In the genomic region with DNA sequence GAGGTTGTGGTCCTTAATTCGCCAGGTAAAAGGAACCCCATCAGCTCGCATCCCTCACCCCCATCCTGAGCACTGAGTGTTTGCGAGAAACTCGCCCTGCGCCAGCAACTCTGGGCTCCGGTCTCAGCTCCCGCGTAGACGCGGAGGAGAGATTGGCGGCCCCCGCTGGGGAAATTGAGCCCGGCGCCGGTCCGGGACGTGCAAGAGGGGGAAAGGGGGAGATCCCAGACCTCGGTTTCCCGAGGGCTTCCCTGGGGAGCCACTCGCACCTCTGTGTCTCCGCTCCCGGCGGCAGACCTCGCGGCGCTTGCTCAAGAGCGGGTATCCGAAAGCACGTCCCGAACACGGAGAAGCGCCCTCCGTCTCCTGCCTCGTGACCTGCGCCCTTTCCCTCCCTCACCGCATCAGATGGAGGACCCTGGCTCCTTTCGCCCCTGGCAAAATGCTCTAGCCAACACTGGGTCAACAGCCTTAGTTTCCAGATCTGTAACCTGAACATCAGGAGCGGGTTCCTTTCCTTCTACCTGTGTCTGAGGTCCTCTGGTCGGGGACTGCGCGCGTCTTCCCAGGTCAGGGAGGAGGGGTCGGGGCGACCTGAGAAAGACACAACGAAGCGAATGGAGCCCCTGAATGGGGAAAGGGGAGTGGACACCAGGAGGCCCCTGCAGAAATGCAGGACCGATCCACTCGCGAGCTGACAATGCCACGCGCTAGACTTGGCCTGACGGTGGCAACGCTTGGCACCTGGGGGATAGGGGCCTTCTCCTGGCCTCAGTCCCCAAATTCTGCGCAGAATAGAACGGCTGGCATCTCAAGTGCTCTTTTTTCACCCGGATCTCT, we compare ENCODE assay signal across 1 cellular context.
TF ChIP-seq lines count a peak whose summit lies in the region.

No MANE protein-coding gene starts in this region.

TF ChIP-seq in HepG2, 621 proteins besides CTCF, POLR2A, EP300 and RAD21 (continued from another document and continues in another):
- TF ChIP-seq, protein P1, sequence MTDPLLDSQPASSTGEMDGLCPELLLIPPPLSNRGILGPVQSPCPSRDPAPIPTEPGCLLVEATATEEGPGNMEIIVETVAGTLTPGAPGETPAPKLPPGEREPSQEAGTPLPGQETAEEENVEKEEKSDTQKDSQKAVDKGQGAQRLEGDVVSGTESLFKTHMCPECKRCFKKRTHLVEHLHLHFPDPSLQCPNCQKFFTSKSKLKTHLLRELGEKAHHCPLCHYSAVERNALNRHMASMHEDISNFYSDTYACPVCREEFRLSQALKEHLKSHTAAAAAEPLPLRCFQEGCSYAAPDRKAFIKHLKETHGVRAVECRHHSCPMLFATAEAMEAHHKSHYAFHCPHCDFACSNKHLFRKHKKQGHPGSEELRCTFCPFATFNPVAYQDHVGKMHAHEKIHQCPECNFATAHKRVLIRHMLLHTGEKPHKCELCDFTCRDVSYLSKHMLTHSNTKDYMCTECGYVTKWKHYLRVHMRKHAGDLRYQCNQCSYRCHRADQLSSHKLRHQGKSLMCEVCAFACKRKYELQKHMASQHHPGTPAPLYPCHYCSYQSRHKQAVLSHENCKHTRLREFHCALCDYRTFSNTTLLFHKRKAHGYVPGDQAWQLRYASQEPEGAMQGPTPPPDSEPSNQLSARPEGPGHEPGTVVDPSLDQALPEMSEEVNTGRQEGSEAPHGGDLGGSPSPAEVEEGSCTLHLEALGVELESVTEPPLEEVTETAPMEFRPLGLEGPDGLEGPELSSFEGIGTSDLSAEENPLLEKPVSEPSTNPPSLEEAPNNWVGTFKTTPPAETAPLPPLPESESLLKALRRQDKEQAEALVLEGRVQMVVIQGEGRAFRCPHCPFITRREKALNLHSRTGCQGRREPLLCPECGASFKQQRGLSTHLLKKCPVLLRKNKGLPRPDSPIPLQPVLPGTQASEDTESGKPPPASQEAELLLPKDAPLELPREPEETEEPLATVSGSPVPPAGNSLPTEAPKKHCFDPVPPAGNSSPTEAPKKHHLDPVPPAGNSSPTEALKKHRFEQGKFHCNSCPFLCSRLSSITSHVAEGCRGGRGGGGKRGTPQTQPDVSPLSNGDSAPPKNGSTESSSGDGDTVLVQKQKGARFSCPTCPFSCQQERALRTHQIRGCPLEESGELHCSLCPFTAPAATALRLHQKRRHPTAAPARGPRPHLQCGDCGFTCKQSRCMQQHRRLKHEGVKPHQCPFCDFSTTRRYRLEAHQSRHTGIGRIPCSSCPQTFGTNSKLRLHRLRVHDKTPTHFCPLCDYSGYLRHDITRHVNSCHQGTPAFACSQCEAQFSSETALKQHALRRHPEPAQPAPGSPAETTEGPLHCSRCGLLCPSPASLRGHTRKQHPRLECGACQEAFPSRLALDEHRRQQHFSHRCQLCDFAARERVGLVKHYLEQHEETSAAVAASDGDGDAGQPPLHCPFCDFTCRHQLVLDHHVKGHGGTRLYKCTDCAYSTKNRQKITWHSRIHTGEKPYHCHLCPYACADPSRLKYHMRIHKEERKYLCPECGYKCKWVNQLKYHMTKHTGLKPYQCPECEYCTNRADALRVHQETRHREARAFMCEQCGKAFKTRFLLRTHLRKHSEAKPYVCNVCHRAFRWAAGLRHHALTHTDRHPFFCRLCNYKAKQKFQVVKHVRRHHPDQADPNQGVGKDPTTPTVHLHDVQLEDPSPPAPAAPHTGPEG (CRISPR knock-in tag; IDR thresholded peaks at IDR 0.05): no peak
- TF ChIP-seq, protein P2, sequence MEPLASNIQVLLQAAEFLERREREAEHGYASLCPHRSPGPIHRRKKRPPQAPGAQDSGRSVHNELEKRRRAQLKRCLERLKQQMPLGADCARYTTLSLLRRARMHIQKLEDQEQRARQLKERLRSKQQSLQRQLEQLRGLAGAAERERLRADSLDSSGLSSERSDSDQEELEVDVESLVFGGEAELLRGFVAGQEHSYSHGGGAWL (CRISPR knock-in tag; IDR thresholded peaks at IDR 0.05): no peak
- TF ChIP-seq XRCC5 (optimal IDR thresholded peaks at IDR 0.05; ENCODE audit: low read length) (peak; percentile 5), ZNF274 (CRISPR knock-in tag; IDR thresholded peaks at IDR 0.05) (no peak), ZNF260 (CRISPR knock-in tag; IDR thresholded peaks at IDR 0.05; ENCODE audit: borderline replicate concordance, low read depth) (no peak), ZZZ3 (CRISPR knock-in tag; IDR thresholded peaks at IDR 0.05; ENCODE audit: borderline replicate concordance) (no peak), ZNF724P (CRISPR knock-in tag; IDR thresholded peaks at IDR 0.05; ENCODE audit: borderline replicate concordance) (peak; percentile 51; the same call in 1 of the 2 replicates), ELF4 (CRISPR knock-in tag; IDR thresholded peaks at IDR 0.05; ENCODE audit: borderline replicate concordance) (no peak), ZBTB7A (CRISPR knock-in tag; IDR thresholded peaks at IDR 0.05) (no peak), TBX3 (IDR thresholded peaks at IDR 0.05; ENCODE audit: borderline replicate concordance) (no peak), ZNF772 (CRISPR knock-in tag; IDR thresholded peaks at IDR 0.05) (no peak), MAX (IDR thresholded peaks at IDR 0.05) (0 out of 2 replicates have a peak, but pooled peaks have one; percentile 10), ZBTB4 (CRISPR knock-in tag; IDR thresholded peaks at IDR 0.05; ENCODE audit: borderline replicate concordance) (no peak), ZNF569 (CRISPR knock-in tag; IDR thresholded peaks at IDR 0.05; ENCODE audit: borderline replicate concordance) (no peak), TARDBP (CRISPR knock-in tag; IDR thresholded peaks at IDR 0.05) (no peak), ZNF776 (CRISPR knock-in tag; IDR thresholded peaks at IDR 0.05) (no peak), NCOA2 (CRISPR knock-in tag; IDR thresholded peaks at IDR 0.05) (no peak), SCMH1 (CRISPR knock-in tag; IDR thresholded peaks at IDR 0.05; ENCODE audit: borderline replicate concordance) (no peak), BHLHE40 (IDR thresholded peaks at IDR 0.05; ENCODE audit: low read length) (no peak), NFE2L2 (IDR thresholded peaks at IDR 0.05; ENCODE audit: low read length) (no peak), ZC3H4 (CRISPR knock-in tag; IDR thresholded peaks at IDR 0.05; ENCODE audit: borderline replicate concordance) (no peak), SNAPC2 (CRISPR knock-in tag; IDR thresholded peaks at IDR 0.05) (no peak), ZFY (CRISPR knock-in tag; IDR thresholded peaks at IDR 0.05) (no peak), ZNF354B (CRISPR knock-in tag; IDR thresholded peaks at IDR 0.05) (no peak), MBNL3 (CRISPR knock-in tag; conservative IDR thresholded peaks at IDR 0.05) (no peak), STAG1 (CRISPR knock-in tag; IDR thresholded peaks at IDR 0.05) (no peak), ZNF253 (CRISPR knock-in tag; IDR thresholded peaks at IDR 0.05; ENCODE audit: borderline replicate concordance) (peak; percentile 41; the same call in 1 of the 2 replicates), ZBTB8A (CRISPR knock-in tag; IDR thresholded peaks at IDR 0.05; ENCODE audit: borderline replicate concordance, low read depth) (no peak), MEF2D (CRISPR knock-in tag; IDR thresholded peaks at IDR 0.05) (no peak), JUN (CRISPR knock-in tag; IDR thresholded peaks at IDR 0.05) (no peak), SAFB2 (CRISPR knock-in tag; IDR thresholded peaks at IDR 0.05; ENCODE audit: borderline replicate concordance, low read depth) (no peak), HINFP (CRISPR knock-in tag; IDR thresholded peaks at IDR 0.05; ENCODE audit: low read depth) (no peak), KLF12 (CRISPR knock-in tag; IDR thresholded peaks at IDR 0.05; ENCODE audit: borderline replicate concordance) (no peak), SALL2 (CRISPR knock-in tag; IDR thresholded peaks at IDR 0.05) (0 out of 2 replicates have a peak, but pooled peaks have one; percentile 41)
- TF ChIP-seq, protein P3, sequence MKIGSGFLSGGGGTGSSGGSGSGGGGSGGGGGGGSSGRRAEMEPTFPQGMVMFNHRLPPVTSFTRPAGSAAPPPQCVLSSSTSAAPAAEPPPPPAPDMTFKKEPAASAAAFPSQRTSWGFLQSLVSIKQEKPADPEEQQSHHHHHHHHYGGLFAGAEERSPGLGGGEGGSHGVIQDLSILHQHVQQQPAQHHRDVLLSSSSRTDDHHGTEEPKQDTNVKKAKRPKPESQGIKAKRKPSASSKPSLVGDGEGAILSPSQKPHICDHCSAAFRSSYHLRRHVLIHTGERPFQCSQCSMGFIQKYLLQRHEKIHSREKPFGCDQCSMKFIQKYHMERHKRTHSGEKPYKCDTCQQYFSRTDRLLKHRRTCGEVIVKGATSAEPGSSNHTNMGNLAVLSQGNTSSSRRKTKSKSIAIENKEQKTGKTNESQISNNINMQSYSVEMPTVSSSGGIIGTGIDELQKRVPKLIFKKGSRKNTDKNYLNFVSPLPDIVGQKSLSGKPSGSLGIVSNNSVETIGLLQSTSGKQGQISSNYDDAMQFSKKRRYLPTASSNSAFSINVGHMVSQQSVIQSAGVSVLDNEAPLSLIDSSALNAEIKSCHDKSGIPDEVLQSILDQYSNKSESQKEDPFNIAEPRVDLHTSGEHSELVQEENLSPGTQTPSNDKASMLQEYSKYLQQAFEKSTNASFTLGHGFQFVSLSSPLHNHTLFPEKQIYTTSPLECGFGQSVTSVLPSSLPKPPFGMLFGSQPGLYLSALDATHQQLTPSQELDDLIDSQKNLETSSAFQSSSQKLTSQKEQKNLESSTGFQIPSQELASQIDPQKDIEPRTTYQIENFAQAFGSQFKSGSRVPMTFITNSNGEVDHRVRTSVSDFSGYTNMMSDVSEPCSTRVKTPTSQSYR (CRISPR knock-in tag; IDR thresholded peaks at IDR 0.05; ENCODE audit: borderline replicate concordance): 0 out of 2 replicates have a peak, but pooled peaks have one; percentile 12
- TF ChIP-seq, protein P4, sequence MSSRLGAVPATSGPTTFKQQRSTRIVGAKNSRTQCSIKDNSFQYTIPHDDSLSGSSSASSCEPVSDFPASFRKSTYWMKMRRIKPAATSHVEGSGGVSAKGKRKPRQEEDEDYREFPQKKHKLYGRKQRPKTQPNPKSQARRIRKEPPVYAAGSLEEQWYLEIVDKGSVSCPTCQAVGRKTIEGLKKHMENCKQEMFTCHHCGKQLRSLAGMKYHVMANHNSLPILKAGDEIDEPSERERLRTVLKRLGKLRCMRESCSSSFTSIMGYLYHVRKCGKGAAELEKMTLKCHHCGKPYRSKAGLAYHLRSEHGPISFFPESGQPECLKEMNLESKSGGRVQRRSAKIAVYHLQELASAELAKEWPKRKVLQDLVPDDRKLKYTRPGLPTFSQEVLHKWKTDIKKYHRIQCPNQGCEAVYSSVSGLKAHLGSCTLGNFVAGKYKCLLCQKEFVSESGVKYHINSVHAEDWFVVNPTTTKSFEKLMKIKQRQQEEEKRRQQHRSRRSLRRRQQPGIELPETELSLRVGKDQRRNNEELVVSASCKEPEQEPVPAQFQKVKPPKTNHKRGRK (CRISPR knock-in tag; IDR thresholded peaks at IDR 0.05): no peak
- TF ChIP-seq, protein P5, sequence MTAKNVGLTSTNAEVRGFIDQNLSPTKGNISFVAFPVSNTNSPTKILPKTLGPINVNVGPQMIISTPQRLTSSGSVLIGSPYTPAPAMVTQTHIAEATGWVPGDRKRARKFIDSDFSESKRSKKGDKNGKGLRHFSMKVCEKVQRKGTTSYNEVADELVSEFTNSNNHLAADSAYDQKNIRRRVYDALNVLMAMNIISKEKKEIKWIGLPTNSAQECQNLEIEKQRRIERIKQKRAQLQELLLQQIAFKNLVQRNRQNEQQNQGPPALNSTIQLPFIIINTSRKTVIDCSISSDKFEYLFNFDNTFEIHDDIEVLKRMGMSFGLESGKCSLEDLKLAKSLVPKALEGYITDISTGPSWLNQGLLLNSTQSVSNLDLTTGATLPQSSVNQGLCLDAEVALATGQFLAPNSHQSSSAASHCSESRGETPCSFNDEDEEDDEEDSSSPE (CRISPR knock-in tag; IDR thresholded peaks at IDR 0.05): no peak
